Comparison of ENCODE assay signal across 14 cellular contexts in genomic region chr2:190961918-190962487, GRCh38. TPM values are rescaled to one million over a fixed set of nuclear protein-coding genes. Genes with fewer than 3 reads are reported as not detected.
A peak's percentile ranks its signal among the peaks of the same experiment; 100 is the strongest.
DNase-seq lines count a peak whose midpoint lies in the region; ATAC-seq and TF ChIP-seq lines count a peak whose summit lies in the region.
"Had no signal": no experiment of that assay in that cellular context is flagged by ENCODE, and none has a peak within 500 bp of the region (broad histone marks: within the 10 kb centered on the region; RNA-seq: fewer than 3 reads in every experiment).

No MANE protein-coding gene starts in this region.

- H3K4me1 ChIP-seq in left ventricle myocardium inferior (peaks cover 9% of the 10 kb centered on the region), upper lobe of right lung (peaks cover 4% of the 10 kb centered on the region), esophagus squamous epithelium (no peaks in the 10 kb centered on the region)

- H3K27ac ChIP-seq in left ventricle myocardium inferior (replicated peaks) (no peak overlapping the region), upper lobe of right lung (no peak overlapping the region), esophagus squamous epithelium (no peak overlapping the region)
- H3K27ac ChIP-seq: stomach had no signal

- H3K36me3 ChIP-seq in left ventricle myocardium inferior = peaks cover 57% of the 10 kb centered on the region
- H3K36me3 ChIP-seq in upper lobe of right lung = peaks cover 70% of the 10 kb centered on the region
- H3K36me3 ChIP-seq in esophagus squamous epithelium = peaks cover 0 to 71% (median 3%) of the 10 kb centered on the region in 3 donors

- no peak for TF ChIP-seq POLR2A in esophagus squamous epithelium (IDR thresholded peaks at IDR 0.05)

- ATAC-seq in Right ventricle myocardium inferior (peak; percentile 42), upper lobe of right lung (peak; percentile 71)

- H3K9me3 ChIP-seq in left ventricle myocardium inferior (replicated peaks) (no peaks in the 10 kb centered on the region), upper lobe of right lung (no peaks in the 10 kb centered on the region), esophagus squamous epithelium (no peaks in the 10 kb centered on the region)

- TF ChIP-seq CTCF in left ventricle myocardium inferior (IDR thresholded peaks at IDR 0.05; ENCODE audit: borderline replicate concordance) (no peak), fibroblast of pulmonary artery (IDR thresholded peaks at IDR 0.05; ENCODE audit: low read length, missing control alignments) (no peak), upper lobe of right lung (IDR thresholded peaks at IDR 0.05) (no peak), esophagus squamous epithelium (IDR thresholded peaks at IDR 0.05) (no peak)

- intact Hi-C loops in Right ventricle myocardium inferior (cut with DNase I) = no loop called here
- intact Hi-C loops in left ventricle myocardium inferior (cut with micrococcal nuclease) = no loop called here
- intact Hi-C loops in upper lobe of right lung (cut with DNase I) = no loop called here
- intact Hi-C loops in esophagus squamous epithelium (cut with DNase I) = no loop called here

- 72 to 93% methylated on average over 2 of the region's 2 CpGs for WGBS in esophagus squamous epithelium, 2 donors

- H3K27me3 ChIP-seq in left ventricle myocardium inferior (ENCODE audit: low read depth) (no peaks in the 10 kb centered on the region), upper lobe of right lung (no peaks in the 10 kb centered on the region), esophagus squamous epithelium (no peaks in the 10 kb centered on the region)
- H3K27me3 ChIP-seq: stomach had no signal

- H3K4me3 ChIP-seq in left ventricle myocardium inferior (no peak overlapping the region), fibroblast of pulmonary artery (replicated peaks; ENCODE audit: low read depth, low read length) (no peak overlapping the region), upper lobe of right lung (no peak overlapping the region), esophagus squamous epithelium (no peak overlapping the region)
- H3K4me3 ChIP-seq: stomach had no signal

- DNase-seq in Right ventricle myocardium inferior (ENCODE audit: missing footprints) = no peak
- DNase-seq in left ventricle myocardium inferior = no peak
- DNase-seq in MV-4-11 (lab: John Stamatoyannopoulos, UW) = peak; percentile 79
- peak; percentile 50 for DNase-seq in fibroblast of pulmonary artery (ENCODE audit: low read depth)
- DNase-seq in upper lobe of right lung = no peak
- DNase-seq in NCI-H2171 (lab: John Stamatoyannopoulos, UW) = no peak
- no peak for DNase-seq in esophagus squamous epithelium (lab: John Stamatoyannopoulos, UW)
- no peak for DNase-seq in retina
- DNase-seq: COR-L47; effector memory CD4-positive, alpha-beta T cell; kidney glomerular epithelial cell; NCI-H1105; small intestine; stomach had no signal

RNA-seq across cellular contexts. Expression of gene STAT1, which starts 52.0 kb away (rescaled TPM):
- total RNA-seq in Right ventricle myocardium inferior (35.5 TPM), left ventricle myocardium inferior (42.2 TPM), upper lobe of right lung (98.6 TPM), esophagus squamous epithelium (10 to 100 TPM; 23.6 to 58.9 (median 36.1) TPM)

Comparison
In these comparisons a context has a peak if more than half of its experiments do, and no peak if none do; other contexts are left out.
1. DNase-seq: peak in MV-4-11 (single experiment) and fibroblast of pulmonary artery (single experiment); none in Right ventricle myocardium inferior (single experiment), left ventricle myocardium inferior (single experiment), upper lobe of right lung (single experiment), NCI-H2171 (single experiment), esophagus squamous epithelium (single experiment) and retina (single experiment).